Comparison of ENCODE assay signal across 8 cellular contexts in the genomic region with DNA sequence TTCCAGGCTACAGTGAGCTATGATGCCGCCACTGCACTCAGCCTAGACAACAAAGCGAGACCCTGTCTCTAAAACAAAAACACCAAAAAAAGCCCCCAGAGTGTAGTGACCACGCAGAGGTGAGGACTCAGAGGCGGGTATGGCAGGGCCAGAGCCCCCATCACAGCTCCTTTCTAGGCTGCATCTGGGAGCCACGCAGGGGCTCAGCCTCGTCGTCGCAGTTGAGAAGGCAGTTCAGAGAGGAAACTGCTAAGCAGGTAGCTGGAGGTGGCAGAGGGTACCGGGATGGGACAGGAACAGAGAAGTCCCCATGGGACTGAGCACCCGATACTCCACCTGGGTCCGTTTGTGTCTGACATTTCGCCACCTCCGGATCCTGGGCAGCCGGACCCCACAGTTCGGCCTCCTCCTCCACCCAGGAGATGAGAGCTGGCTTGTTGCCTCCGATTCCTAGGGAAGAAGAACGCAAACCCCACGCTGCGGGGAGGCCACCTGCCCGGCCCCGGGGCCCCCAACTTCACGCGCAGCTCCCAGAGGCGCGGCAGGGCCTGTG. TPM values are rescaled to one million over a fixed set of nuclear protein-coding genes. Genes with fewer than 3 reads are reported as not detected.
A peak's percentile ranks its signal among the peaks of the same experiment; 100 is the strongest.
DNase-seq lines count a peak whose midpoint lies in the region; ATAC-seq lines count a peak whose summit lies in the region.

No MANE protein-coding gene starts in this region.

- POLR2A ChIA-PET in activated naive CD8-positive, alpha-beta T cell treated with anti-CD3 and anti-CD28 coated beads, Interleukin-2, amount 10 ng/mL, durations not matched to agents 7 days and 5 days (lab: Charles Lee) = interaction anchor here (0.6 to 3.5 kb wide), 20 partner anchors 10 to 374 kb away, joined by 3 to 131 read pairs (median 4); partner anchors contain the start of genes CORO1A, DCTPP1, FBRS and ZNF688

- ATAC-seq in HG03460 (IDR thresholded peaks at IDR 0.05; ENCODE audit: unreplicated experiment) = peak; percentile 18
- ATAC-seq in activated naive CD8-positive, alpha-beta T cell treated with anti-CD3 and anti-CD28 coated beads, Interleukin-2, amount 10 ng/mL, durations not matched to agents 7 days and 5 days (ENCODE audit: low read depth) = no peak

- peaks cover 6% of the 10 kb centered on the region for H3K4me1 ChIP-seq in iPS-18a (ENCODE audit: control insufficient read depth, low read depth, low read length)

- H3K4me3 Mint-ChIP-seq in T-helper 1 cell treated with Interleukin-12 subunit alpha and Interleukin-12 subunit beta and Interleukin-4 antibody, amounts not matched to agents 30 μg/mL and 1 μg/mL, for 36 hours = peak overlapping the region; percentile 79
- H3K4me3 Mint-ChIP-seq in activated naive CD8-positive, alpha-beta T cell treated with anti-CD3 and anti-CD28 coated beads, Interleukin-2, amount 10 ng/mL, durations not matched to agents 7 days and 5 days = peak overlapping the region; percentile 90
- H3K4me3 Mint-ChIP-seq in stimulated activated naive CD8-positive, alpha-beta T cell treated with anti-CD3 and anti-CD28 coated beads, Interleukin-15, Interleukin-2, amounts not matched to agents 100 ng/mL and 50 ng/mL, for 24 hours = peak overlapping the region; percentile 90

- H3K27ac Mint-ChIP-seq in T-helper 1 cell treated with Interleukin-12 subunit alpha and Interleukin-12 subunit beta and Interleukin-4 antibody, amounts not matched to agents 30 μg/mL and 1 μg/mL, for 36 hours = peak overlapping the region; percentile 83
- H3K27ac Mint-ChIP-seq in activated naive CD8-positive, alpha-beta T cell treated with anti-CD3 and anti-CD28 coated beads, Interleukin-2, amount 10 ng/mL, durations not matched to agents 7 days and 5 days = peak overlapping the region; percentile 91
- H3K27ac Mint-ChIP-seq in stimulated activated naive CD8-positive, alpha-beta T cell treated with anti-CD3 and anti-CD28 coated beads, Interleukin-15, Interleukin-2, amounts not matched to agents 100 ng/mL and 50 ng/mL, for 24 hours = peak overlapping the region; percentile 91

- H3K36me3 ChIP-seq in iPS-18a (ENCODE audit: control insufficient read depth, low read depth, low read length) = peaks cover 10% of the 10 kb centered on the region

- DNase-seq in T-helper 1 cell = no peak
- no peak for DNase-seq in activated naive CD8-positive, alpha-beta T cell treated with anti-CD3 and anti-CD28 coated beads, Interleukin-2, amount 10 ng/mL, durations not matched to agents 7 days and 5 days
- no peak for DNase-seq in NCI-H510A treated with DMSO at 0.1 percent for 48 hours (lab: John Stamatoyannopoulos, UW)
- no peak for DNase-seq in NCI-H146 (lab: John Stamatoyannopoulos, UW)

- H3K27me3 ChIP-seq in iPS-18a (ENCODE audit: control insufficient read depth, insufficient read depth, low read length) = no peaks in the 10 kb centered on the region

- peak overlapping the region; percentile 84 for H3K4me3 ChIP-seq in iPS-18a (ENCODE audit: low read length)

- H3K9ac ChIP-seq in iPS-18a (ENCODE audit: low read length) = peak overlapping the region; percentile 86

- H3K36me3 Mint-ChIP-seq in T-helper 1 cell treated with Interleukin-12 subunit alpha and Interleukin-12 subunit beta and Interleukin-4 antibody, amounts not matched to agents 30 μg/mL and 1 μg/mL, for 36 hours (ENCODE audit: low read depth) = peaks cover 22% of the 10 kb centered on the region
- peaks cover 15% of the 10 kb centered on the region for H3K36me3 Mint-ChIP-seq in activated naive CD8-positive, alpha-beta T cell treated with anti-CD3 and anti-CD28 coated beads, Interleukin-2, amount 10 ng/mL, durations not matched to agents 7 days and 5 days
- H3K36me3 Mint-ChIP-seq in stimulated activated naive CD8-positive, alpha-beta T cell treated with anti-CD3 and anti-CD28 coated beads, Interleukin-15, Interleukin-2, amounts not matched to agents 100 ng/mL and 50 ng/mL, for 24 hours (ENCODE audit: low read depth) = peaks cover 28% of the 10 kb centered on the region

- H3K27me3 Mint-ChIP-seq in T-helper 1 cell treated with Interleukin-12 subunit alpha and Interleukin-12 subunit beta and Interleukin-4 antibody, amounts not matched to agents 30 μg/mL and 1 μg/mL, for 36 hours (ENCODE audit: low read depth) = no peaks in the 10 kb centered on the region
- H3K27me3 Mint-ChIP-seq in activated naive CD8-positive, alpha-beta T cell treated with anti-CD3 and anti-CD28 coated beads, Interleukin-2, amount 10 ng/mL, durations not matched to agents 7 days and 5 days = no peaks in the 10 kb centered on the region
- H3K27me3 Mint-ChIP-seq in stimulated activated naive CD8-positive, alpha-beta T cell treated with anti-CD3 and anti-CD28 coated beads, Interleukin-15, Interleukin-2, amounts not matched to agents 100 ng/mL and 50 ng/mL, for 24 hours = no peaks in the 10 kb centered on the region

- no peaks in the 10 kb centered on the region for H3K9me3 ChIP-seq in iPS-18a (ENCODE audit: control insufficient read depth, low read depth, low read length)

- peaks cover 44% of the 10 kb centered on the region for H3K4me1 Mint-ChIP-seq in T-helper 1 cell treated with Interleukin-12 subunit alpha and Interleukin-12 subunit beta and Interleukin-4 antibody, amounts not matched to agents 30 μg/mL and 1 μg/mL, for 36 hours (ENCODE audit: low read depth)
- H3K4me1 Mint-ChIP-seq in activated naive CD8-positive, alpha-beta T cell treated with anti-CD3 and anti-CD28 coated beads, Interleukin-2, amount 10 ng/mL, durations not matched to agents 7 days and 5 days = peaks cover 39% of the 10 kb centered on the region
- peaks cover 54% of the 10 kb centered on the region for H3K4me1 Mint-ChIP-seq in stimulated activated naive CD8-positive, alpha-beta T cell treated with anti-CD3 and anti-CD28 coated beads, Interleukin-15, Interleukin-2, amounts not matched to agents 100 ng/mL and 50 ng/mL, for 24 hours (ENCODE audit: low read depth)

- no peaks in the 10 kb centered on the region for H3K9me3 Mint-ChIP-seq in T-helper 1 cell treated with Interleukin-12 subunit alpha and Interleukin-12 subunit beta and Interleukin-4 antibody, amounts not matched to agents 30 μg/mL and 1 μg/mL, for 36 hours
- no peaks in the 10 kb centered on the region for H3K9me3 Mint-ChIP-seq in activated naive CD8-positive, alpha-beta T cell treated with anti-CD3 and anti-CD28 coated beads, Interleukin-2, amount 10 ng/mL, durations not matched to agents 7 days and 5 days
- no peaks in the 10 kb centered on the region for H3K9me3 Mint-ChIP-seq in stimulated activated naive CD8-positive, alpha-beta T cell treated with anti-CD3 and anti-CD28 coated beads, Interleukin-15, Interleukin-2, amounts not matched to agents 100 ng/mL and 50 ng/mL, for 24 hours

- H3K27ac ChIP-seq in iPS-18a (ENCODE audit: low read length) = no peak overlapping the region

RNA-seq across cellular contexts. Expression of gene ZNF764, which starts 0.7 kb away (rescaled TPM):
- 10 to 100 TPM; 20.9 to 23.3 TPM for total RNA-seq in activated naive CD8-positive, alpha-beta T cell treated with anti-CD3 and anti-CD28 coated beads, Interleukin-2, amount 10 ng/mL, durations not matched to agents 7 days and 5 days

RNA-seq across cellular contexts. Expression of gene ZNF688, which starts 14.0 kb away (rescaled TPM):
- total RNA-seq in activated naive CD8-positive, alpha-beta T cell treated with anti-CD3 and anti-CD28 coated beads, Interleukin-2, amount 10 ng/mL, durations not matched to agents 7 days and 5 days = 10 to 100 TPM; 17.8 to 18.3 TPM

RNA-seq across cellular contexts. Expression of gene ZNF747, which starts 22.8 kb away (rescaled TPM):
- total RNA-seq in activated naive CD8-positive, alpha-beta T cell treated with anti-CD3 and anti-CD28 coated beads, Interleukin-2, amount 10 ng/mL, durations not matched to agents 7 days and 5 days = 10 to 100 TPM; 11.9 to 12.5 TPM

RNA-seq across cellular contexts. Expression of gene ZNF785, which starts 28.0 kb away (rescaled TPM):
- 10 to 100 TPM; 22.3 to 24.8 TPM for total RNA-seq in activated naive CD8-positive, alpha-beta T cell treated with anti-CD3 and anti-CD28 coated beads, Interleukin-2, amount 10 ng/mL, durations not matched to agents 7 days and 5 days

RNA-seq across cellular contexts. Expression of gene ZNF768, which starts 31.1 kb away (rescaled TPM):
- total RNA-seq in activated naive CD8-positive, alpha-beta T cell treated with anti-CD3 and anti-CD28 coated beads, Interleukin-2, amount 10 ng/mL, durations not matched to agents 7 days and 5 days = 1 to 10 TPM; 7.4 to 8.1 TPM
